8 cellular contexts compared by ENCODE assay signal in genomic region chrX:48957827-48958634, GRCh38. TPM values are rescaled to one million over a fixed set of nuclear protein-coding genes. Genes with fewer than 3 reads are reported as not detected.
A peak's percentile ranks its signal among the peaks of the same experiment; 100 is the strongest.
DNase-seq lines count a peak whose midpoint lies in the region; ATAC-seq and TF ChIP-seq lines count a peak whose summit lies in the region.

No MANE protein-coding gene starts in this region.

- WGBS in aorta, 2 donors: 0 to 38% methylated on average over 66 of the region's 66 CpGs

- intact Hi-C loops in aorta (cut with DNase I): loop anchor here in 1 of 2 donors (5.0 kb wide), 2 partner anchors 41 to 84 kb away; partner anchors contain the start of genes PIM2 and TFE3

- peak overlapping the region; percentile 64 for H3K4me3 ChIP-seq in astrocyte of the cerebellum (ENCODE audit: low read depth, low read length)
- H3K4me3 ChIP-seq in rectal smooth muscle tissue (ENCODE audit: low read length): peak overlapping the region; percentile 79
- peak overlapping the region; percentile 61 to 67 for H3K4me3 ChIP-seq in aorta (ENCODE audit: low read length in 2 of 2)

- in situ Hi-C loops in astrocyte of the cerebellum (cut with HindIII; ENCODE audit: low sequenced_read_pairs): no loop called here

- H3K27ac ChIP-seq in rectal smooth muscle tissue (ENCODE audit: low read depth, low read length) (peak overlapping the region; percentile 95), aorta (ENCODE audit: low read depth in 1 of 2, low read length in 2 of 2) (peak overlapping the region in 1 of 2 donors; percentile 97)

- peak; percentile 81 for ATAC-seq in GM18508 (IDR thresholded peaks at IDR 0.05; ENCODE audit: insufficient read depth, unreplicated experiment)
- peak; percentile 81 for ATAC-seq in HG02981 (IDR thresholded peaks at IDR 0.05; ENCODE audit: unreplicated experiment)
- peak; percentile 95 for ATAC-seq in aorta (ENCODE audit: low FRiP score)

- H3K9ac ChIP-seq in rectal smooth muscle tissue (ENCODE audit: low read length): no peak overlapping the region

- peaks cover 8% of the 10 kb centered on the region for H3K4me1 ChIP-seq in rectal smooth muscle tissue (ENCODE audit: control insufficient read depth, insufficient read depth, low read length)
- peaks cover 0 to 2% of the 10 kb centered on the region in 2 donors for H3K4me1 ChIP-seq in aorta (ENCODE audit: control insufficient read depth in 1 of 2, insufficient read depth in 2 of 2, low read length in 2 of 2)

- H3K9me3 ChIP-seq in aorta (ENCODE audit: control insufficient read depth, low read length): no peaks in the 10 kb centered on the region

- no peaks in the 10 kb centered on the region for H3K27me3 ChIP-seq in rectal smooth muscle tissue (ENCODE audit: control insufficient read depth, insufficient read depth, low read length)
- no peaks in the 10 kb centered on the region for H3K27me3 ChIP-seq in aorta (ENCODE audit: control insufficient read depth in 1 of 2, insufficient read depth in 2 of 2, low read length in 1 of 2)

- TF ChIP-seq CTCF in astrocyte of the cerebellum (IDR thresholded peaks at IDR 0.05; ENCODE audit: low read depth, low read length, missing control alignments): no peak

- H3K36me3 ChIP-seq in rectal smooth muscle tissue (ENCODE audit: control insufficient read depth, insufficient read depth, low read length): no peaks in the 10 kb centered on the region
- H3K36me3 ChIP-seq in aorta (ENCODE audit: control insufficient read depth in 1 of 2, insufficient read depth in 2 of 2, low read length in 1 of 2): no peaks in the 10 kb centered on the region

- DNase-seq in NCI-H2029 (lab: John Stamatoyannopoulos, UW) (peak; percentile 94), T-helper 9 cell (peak; percentile 83), astrocyte of the cerebellum (ENCODE audit: low read depth) (peak; percentile 96), hepatic stellate cell (ENCODE audit: low spot score) (peak; percentile 95), aorta (peak; percentile 97 to 98)

RNA-seq across cellular contexts. Expression of gene OTUD5, which starts 0.6 kb away (rescaled TPM):
- 10 to 100 TPM; 37.4 to 47.5 TPM for total RNA-seq in aorta
- 10 to 100 TPM; 26.4 to 50.6 TPM for polyA plus RNA-seq in aorta

RNA-seq across cellular contexts. Expression of gene KCND1, which starts 13.6 kb away (rescaled TPM):
- total RNA-seq in aorta: 1 to 10 TPM; 3.4 to 4.8 TPM
- 1 to 10 TPM in 1 of 2 donors, under 1 TPM in 1; 0.88 to 2.8 TPM for polyA plus RNA-seq in aorta

RNA-seq across cellular contexts. Expression of gene PIM2, which starts 39.2 kb away (rescaled TPM):
- total RNA-seq in aorta: 1 to 10 TPM; 8.1 to 9.2 TPM
- 1 to 10 TPM; 3.6 to 5.1 TPM for polyA plus RNA-seq in aorta

RNA-seq across cellular contexts. Expression of gene GRIPAP1, which starts 44.0 kb away (rescaled TPM):
- 10 to 100 TPM; 46.1 to 53.7 TPM for total RNA-seq in aorta
- 10 to 100 TPM; 17.3 to 37.2 TPM for polyA plus RNA-seq in aorta

RNA-seq across cellular contexts. Expression of gene SLC35A2, which starts 46.6 kb away (rescaled TPM):
- total RNA-seq in aorta: 10 to 100 TPM; 14.2 to 18.3 TPM
- 10 to 100 TPM in 1 of 2 donors, 1 to 10 TPM in 1; 5.0 to 18.6 TPM for polyA plus RNA-seq in aorta
